Comparison of ENCODE assay signal across 13 cellular contexts in genomic region chr17:68460096-68460495, GRCh38. TPM values are rescaled to one million over a fixed set of nuclear protein-coding genes. Genes with fewer than 3 reads are reported as not detected.
DNase-seq lines count a peak whose midpoint lies in the region; ATAC-seq, FAIRE-seq and TF ChIP-seq lines count a peak whose summit lies in the region.
"Had no signal": no experiment of that assay in that cellular context is flagged by ENCODE, and none has a peak within 500 bp of the region (broad histone marks: within the 10 kb centered on the region; RNA-seq: fewer than 3 reads in every experiment).

No MANE protein-coding gene starts in this region.

- H4K20me1 ChIP-seq in Loucy (ENCODE audit: insufficient read depth, low read length, poor library complexity, severe bottlenecking) (no peaks in the 10 kb centered on the region), GM12878 (ENCODE audit: control insufficient read depth, insufficient read depth) (no peaks in the 10 kb centered on the region)

- no peaks in the 10 kb centered on the region for H3K27me3 ChIP-seq in heart right ventricle
- H3K27me3 ChIP-seq in Loucy (ENCODE audit: insufficient read depth, low read length, poor library complexity, severe bottlenecking), result no peaks in the 10 kb centered on the region
- H3K27me3 ChIP-seq in GM12878 (replicated peaks in 1 of 2; ENCODE audit: control insufficient read depth in 2 of 2, insufficient read depth in 2 of 2, low read length in 1 of 2), result no peaks in the 10 kb centered on the region
- peaks cover 9% of the 10 kb centered on the region for H3K27me3 ChIP-seq in thymus (ENCODE audit: control insufficient read depth, insufficient read depth)
- no peaks in the 10 kb centered on the region for H3K27me3 ChIP-seq in ascending aorta
- H3K27me3 ChIP-seq in Caco-2 (replicated peaks; ENCODE audit: control insufficient read depth, insufficient read depth, low read length), result no peaks in the 10 kb centered on the region
- H3K27me3 ChIP-seq: ovary had no signal

- RAD21 ChIA-PET in GM12878 (lab: Charles Lee; ENCODE audit: unreplicated experiment), result interaction anchor here (0.7 to 14.6 kb wide), 15 partner anchors 21 to 656 kb away, joined by 3 to 157 read pairs (median 8); partner anchors contain the start of genes AMZ2, ARSG, PRKAR1A and SLC16A6

- no peak overlapping the region for H3K27ac Mint-ChIP-seq in Caco-2 (ENCODE audit: unreplicated experiment)
- H3K27ac Mint-ChIP-seq: mesothelial cell of epicardium had no signal

- no peaks in the 10 kb centered on the region for H3K36me3 ChIP-seq in heart right ventricle
- H3K36me3 ChIP-seq in Loucy (ENCODE audit: insufficient read depth, low read length), result no peaks in the 10 kb centered on the region
- no peaks in the 10 kb centered on the region for H3K36me3 ChIP-seq in GM12878 (ENCODE audit: control insufficient read depth in 2 of 2, insufficient read depth in 2 of 2, low read length in 1 of 2)
- H3K36me3 ChIP-seq in thymus (ENCODE audit: control insufficient read depth, insufficient read depth), result no peaks in the 10 kb centered on the region
- no peaks in the 10 kb centered on the region for H3K36me3 ChIP-seq in ascending aorta
- H3K36me3 ChIP-seq in Caco-2 (ENCODE audit: control insufficient read depth, insufficient read depth, low read length), result no peaks in the 10 kb centered on the region
- H3K36me3 ChIP-seq: ovary had no signal

- no peak overlapping the region for H3K4me3 Mint-ChIP-seq in Caco-2 (ENCODE audit: unreplicated experiment)
- H3K4me3 Mint-ChIP-seq: mesothelial cell of epicardium had no signal

- no peak for TF ChIP-seq CTCF in heart right ventricle (IDR thresholded peaks at IDR 0.05)
- TF ChIP-seq CTCF in Loucy (conservative IDR thresholded peaks at IDR 0.05; ENCODE audit: low read length), result no peak
- TF ChIP-seq CTCF in GM12878 (IDR thresholded peaks at IDR 0.05 in 2 of 3, conservative IDR thresholded peaks at IDR 0.05 in 1 of 3; ENCODE audit: control insufficient read depth in 2 of 3, extremely low read depth in 1 of 3, insufficient read depth in 1 of 3, low read depth in 3 of 3, low read length in 3 of 3), result no peak
- no peak for TF ChIP-seq CTCF in ascending aorta (IDR thresholded peaks at IDR 0.05)
- no peak for TF ChIP-seq CTCF in Caco-2 (IDR thresholded peaks at IDR 0.05; ENCODE audit: insufficient read depth in 1 of 2, low read depth in 1 of 2, low read length in 1 of 2, severe bottlenecking in 1 of 2, unreplicated experiment in 1 of 2)

- no peaks in the 10 kb centered on the region for H3K9me3 ChIP-seq in heart right ventricle
- H3K9me3 ChIP-seq in Loucy (ENCODE audit: insufficient read depth, low read depth, low read length), result no peaks in the 10 kb centered on the region
- no peaks in the 10 kb centered on the region for H3K9me3 ChIP-seq in GM12878 (replicated peaks; ENCODE audit: control insufficient read depth, insufficient read depth, low read length)
- H3K9me3 ChIP-seq in thymus (ENCODE audit: control insufficient read depth), result no peaks in the 10 kb centered on the region
- H3K9me3 ChIP-seq in ascending aorta, result no peaks in the 10 kb centered on the region
- no peaks in the 10 kb centered on the region for H3K9me3 ChIP-seq in Caco-2
- H3K9me3 ChIP-seq: ovary had no signal

- H3K27ac ChIP-seq in heart right ventricle, result peak overlapping the region in 9 of 10 donors; percentile 23 to 99 (median 85)
- H3K27ac ChIP-seq in GM12878 (ENCODE audit: control insufficient read depth, insufficient read depth), result peak overlapping the region; percentile 78
- peak overlapping the region; percentile 25 for H3K27ac ChIP-seq in thymus (ENCODE audit: low read depth)
- no peak overlapping the region for H3K27ac ChIP-seq in ascending aorta
- H3K27ac ChIP-seq: ovary had no signal

- POLR2A ChIA-PET in GM12878 (lab: Charles Lee), result interaction anchor here (0.5 to 5.6 kb wide), 15 partner anchors 18 to 279 kb away, joined by 3 to 55 read pairs (median 6); partner anchors contain the start of genes AMZ2, ARSG, PRKAR1A and SLC16A6
- POLR2A ChIA-PET in Caco-2 (lab: Charles Lee), result no interaction called here

- WGBS in heart right ventricle, 2 donors, result 84 to 88% methylated on average over 4 of the region's 4 CpGs
- 21% methylated on average over 4 of the region's 4 CpGs for WGBS in GM12878 (ENCODE audit: insufficient coverage, insufficient replicate concordance, low lambda C conversion rate, missing lambda C conversion rate)
- 86% methylated on average over 4 of the region's 4 CpGs for WGBS in thymus

- peaks cover 3% of the 10 kb centered on the region for H3K27me3 Mint-ChIP-seq in Caco-2 (ENCODE audit: insufficient read depth, unreplicated experiment)

- ATAC-seq in heart right ventricle (no peak), Right ventricle myocardium superior (ENCODE audit: poor library complexity) (no peak), GM12878 (no peak), HG03469 (IDR thresholded peaks at IDR 0.05; ENCODE audit: unreplicated experiment) (no peak)

- H3K4me1 ChIP-seq in heart right ventricle, result peaks cover 0 to 66% (median 43%) of the 10 kb centered on the region in 9 donors
- peaks cover 51% of the 10 kb centered on the region for H3K4me1 ChIP-seq in Loucy (ENCODE audit: insufficient read depth, low read length, poor library complexity, severe bottlenecking)
- peaks cover 39% of the 10 kb centered on the region for H3K4me1 ChIP-seq in GM12878 (ENCODE audit: control insufficient read depth, insufficient read depth, low read length)
- peaks cover 10% of the 10 kb centered on the region for H3K4me1 ChIP-seq in thymus (ENCODE audit: control insufficient read depth, insufficient read depth, low read length)
- H3K4me1 ChIP-seq in ascending aorta, result peaks cover 10 to 12% of the 10 kb centered on the region in 2 donors
- 0 out of 2 replicates have a peak, but pooled peaks cover 12% of the 10 kb centered on the region for H3K4me1 ChIP-seq in Caco-2

- no peak for TF ChIP-seq POLR2A in GM12878 (IDR thresholded peaks at IDR 0.05; ENCODE audit: low read depth, low read length)

- in situ Hi-C loops in GM12878 (cut with MboI), result loop anchor here (10.0 kb wide), 1 partner anchor 495 kb away; no protein-coding TSS in a partner anchor

- no peak for FAIRE-seq in GM12878 (lab: Jason Lieb, UNC)
- FAIRE-seq: islet of Langerhans had no signal

- no peaks in the 10 kb centered on the region for H3K9me3 Mint-ChIP-seq in Caco-2 (ENCODE audit: unreplicated experiment)
- H3K9me3 Mint-ChIP-seq: mesothelial cell of epicardium had no signal

- CTCF ChIA-PET in GM12878 (lab: Yijun Ruan, JAX) (interaction anchor here (0.7 to 10.9 kb wide), 13 partner anchors 11 to 287 kb away, joined by 3 to 222 read pairs (median 5); no protein-coding TSS in a partner anchor), Caco-2 (lab: Charles Lee) (no interaction called here)

- SMC1A ChIA-PET in GM12878 (lab: Charles Lee; ENCODE audit: uncharacterized antibody, unreplicated experiment), result interaction anchor here (0.7 to 16.2 kb wide), 17 partner anchors 10 to 402 kb away, joined by 3 to 288 read pairs (median 5); partner anchors contain the start of gene SLC16A6

- H2AFZ ChIP-seq in Loucy (ENCODE audit: low read length) (no peak overlapping the region), GM12878 (ENCODE audit: control insufficient read depth, low read depth, low read length) (peak overlapping the region; percentile 40)

- peaks cover 8% of the 10 kb centered on the region for H3K4me1 Mint-ChIP-seq in Caco-2 (ENCODE audit: low read depth, unreplicated experiment)

- H3K9ac ChIP-seq in Loucy (ENCODE audit: low read depth, low read length, poor library complexity, severe bottlenecking) (peak overlapping the region; percentile 13), GM12878 (ENCODE audit: control insufficient read depth, insufficient read depth, low read length) (peak overlapping the region; percentile 52)

- DNase-seq in heart right ventricle (no peak), Right ventricle myocardium superior (no peak), GM12878 (ENCODE audit: low read depth, low spot score) (no peak), ascending aorta (ENCODE audit: low spot score in 2 of 2) (no peak), Caco-2 (no peak)
- DNase-seq: amygdala, NCI-H748 treated with DMSO at 0.1 percent for 48 hours, ovary had no signal

- no peaks in the 10 kb centered on the region for H3F3A ChIP-seq in Loucy (ENCODE audit: low read depth)

- peak overlapping the region; percentile 46 for H3K4me2 ChIP-seq in Loucy (ENCODE audit: low read depth, low read length, poor library complexity, severe bottlenecking)
- H3K4me2 ChIP-seq in GM12878 (ENCODE audit: control insufficient read depth, insufficient read depth), result peak overlapping the region; percentile 81

- intact Hi-C loops in heart right ventricle (cut with DNase I) (loop anchor here in 8 of 10 donors (5.0 to 10.0 kb wide), 9 partner anchors 135 to 495 kb away; no protein-coding TSS in a partner anchor), Right ventricle myocardium superior (cut with DNase I) (loop anchor here (10.0 kb wide), 1 partner anchor 285 kb away; no protein-coding TSS in a partner anchor), GM12878 (cut with micrococcal nuclease; ENCODE audit: unreplicated experiment) (loop anchor here (1.0 to 10.0 kb wide), 4 partner anchors 169 to 495 kb away; partner anchors contain the start of genes ARSG and SLC16A6), ascending aorta (cut with DNase I) (loop anchor here (10.0 kb wide), 1 partner anchor 495 kb away; no protein-coding TSS in a partner anchor), Caco-2 (cut with micrococcal nuclease; ENCODE audit: unreplicated experiment) (loop anchor here (10.0 kb wide), 1 partner anchor 155 kb away; no protein-coding TSS in a partner anchor)

- no TSS peak for BruUV-seq in GM12878 (replicated peaks; lab: Mats Ljungman, UMichigan)
- no TSS peak for BruUV-seq in Caco-2 (replicated peaks; lab: Mats Ljungman, UMichigan)

- TF ChIP-seq RAD21 in GM12878 (IDR thresholded peaks at IDR 0.05; ENCODE audit: insufficient read depth, low read depth, low read length), result no peak

- H3K4me3 ChIP-seq in heart right ventricle (no peak overlapping the region), Loucy (ENCODE audit: low read length, poor library complexity, severe bottlenecking) (peak overlapping the region; percentile 22), GM12878 (peak overlapping the region; percentile 27; the same call in 1 of the 2 replicates), thymus (ENCODE audit: low read length) (no peak overlapping the region), ascending aorta (no peak overlapping the region), Caco-2 (ENCODE audit: low read depth, low read length) (no peak overlapping the region)
- H3K4me3 ChIP-seq: ovary had no signal

- H3K36me3 Mint-ChIP-seq in Caco-2 (ENCODE audit: insufficient read depth, unreplicated experiment), result no peaks in the 10 kb centered on the region
- H3K36me3 Mint-ChIP-seq: mesothelial cell of epicardium had no signal

- H3K9me2 ChIP-seq in Loucy (replicated peaks; ENCODE audit: low read depth, low read length), result no peaks in the 10 kb centered on the region

- no peak for TF ChIP-seq EP300 in GM12878 (IDR thresholded peaks at IDR 0.05; ENCODE audit: borderline replicate concordance in 1 of 2, control insufficient read depth in 1 of 2, low read depth in 2 of 2, low read length in 2 of 2)

- H3K79me2 ChIP-seq in Loucy (ENCODE audit: insufficient read depth, low read length) (peaks cover 10% of the 10 kb centered on the region; the same call in 1 of the 2 replicates), GM12878 (ENCODE audit: control insufficient read depth, insufficient read depth, low read length) (peaks cover 8% of the 10 kb centered on the region; the same call in 1 of the 2 replicates)

RNA-seq across cellular contexts. Expression of gene WIPI1, which starts 2.8 kb away (rescaled TPM):
- total RNA-seq in heart right ventricle (100 to 1,000 TPM in 7 of 10 donors, 10 to 100 TPM in 3; 58.6 to 201 (median 122) TPM), Right ventricle myocardium superior (63.7 TPM), GM12878 (2014; rRNA removed) (26.9 and 35.0 TPM in 2 replicates), GM12878 (2014; rRNA removed; fragmentation: Illumina TruSeq; extraction: Trizol) (25.5 and 26.8 TPM in 2 replicates), GM12878 (2021) (23.9 and 24.2 TPM in 2 replicates), ascending aorta (18.0 TPM), Caco-2 (2022) (18.7 and 21.8 TPM in 2 replicates)
- polyA plus RNA-seq in heart right ventricle (10 to 100 TPM; 46.6 to 90.4 TPM), GM12878 (2011; rRNA removed) (11.1 and 11.7 TPM in 2 replicates), GM12878 (2014; fragmentation: Illumina TruSeq; extraction: Trizol) (28.8 and 34.6 TPM in 2 replicates), GM12878 (2014; fragmentation: Nextera tagmentation; extraction: Ambion mirVana) (1 to 10 TPM; 6.5 to 7.1 TPM), GM12878 (2014; rRNA removed) (26.0 and 37.7 TPM in 2 replicates), GM12878 (2016; fragmentation: Nextera tagmentation; extraction: Ambion mirVana) (10 to 100 TPM; 39.1 to 44.5 TPM), thymus (17.8 TPM)
- total RNA-seq in GM12878 (2013; cell fraction: nucleolus; rRNA removed), result 19.9 and 25.9 TPM in 2 replicates
- polyA plus RNA-seq in GM12878 (2011; ENCODE audit: low read depth), result 16.3 TPM
- polyA plus RNA-seq in GM12878 (2011; cell fraction: cytosol; rRNA removed), result 12.0 and 13.2 TPM in 2 replicates
- 10.7 and 12.1 TPM in 2 replicates for polyA plus RNA-seq in GM12878 (2011; cell fraction: nucleus; rRNA removed)
- polyA plus RNA-seq in GM12878 (2012), result 21.1 and 24.4 TPM in 2 replicates
- polyA minus RNA-seq in GM12878 (2011; rRNA and poly(A)+ RNA removed), result 13.0 and 14.8 TPM in 2 replicates
- polyA minus RNA-seq in GM12878 (2011; cell fraction: cytosol; rRNA and poly(A)+ RNA removed), result 3.6 and 5.4 TPM in 2 replicates
- polyA minus RNA-seq in GM12878 (2011; cell fraction: nucleus; rRNA and poly(A)+ RNA removed), result 6.2 and 8.6 TPM in 2 replicates

RNA-seq across cellular contexts. Expression of gene PRKAR1A, which starts 52.1 kb away (rescaled TPM):
- 1,000 to 10,000 TPM in 5 of 10 donors, 100 to 1,000 TPM in 5; 609 to 1,378 (median 974) TPM for total RNA-seq in heart right ventricle
- polyA plus RNA-seq in heart right ventricle, result 100 to 1,000 TPM; 170 to 489 TPM
- 607 TPM for total RNA-seq in Right ventricle myocardium superior
- total RNA-seq in GM12878 (2013; cell fraction: nucleolus; rRNA removed), result 213 and 214 TPM in 2 replicates
- 91.0 and 130 TPM in 2 replicates for total RNA-seq in GM12878 (2014; rRNA removed)
- 129 and 130 TPM in 2 replicates for total RNA-seq in GM12878 (2014; rRNA removed; fragmentation: Illumina TruSeq; extraction: Trizol)
- 164 and 167 TPM in 2 replicates for total RNA-seq in GM12878 (2021)
- polyA plus RNA-seq in GM12878 (2011; ENCODE audit: low read depth), result 57.5 TPM
- 196 and 292 TPM in 2 replicates for polyA plus RNA-seq in GM12878 (2011; rRNA removed)
- polyA plus RNA-seq in GM12878 (2011; cell fraction: cytosol; rRNA removed), result 114 and 138 TPM in 2 replicates
- polyA plus RNA-seq in GM12878 (2011; cell fraction: nucleus; rRNA removed), result 115 and 132 TPM in 2 replicates
- polyA plus RNA-seq in GM12878 (2012), result 89.6 and 124 TPM in 2 replicates
- 120 and 143 TPM in 2 replicates for polyA plus RNA-seq in GM12878 (2014; fragmentation: Illumina TruSeq; extraction: Trizol)
- 10 to 100 TPM; 29.1 to 35.6 TPM for polyA plus RNA-seq in GM12878 (2014; fragmentation: Nextera tagmentation; extraction: Ambion mirVana)
- polyA plus RNA-seq in GM12878 (2014; rRNA removed), result 111 and 112 TPM in 2 replicates
- 100 to 1,000 TPM; 191 to 200 TPM for polyA plus RNA-seq in GM12878 (2016; fragmentation: Nextera tagmentation; extraction: Ambion mirVana)
- polyA minus RNA-seq in GM12878 (2011; rRNA and poly(A)+ RNA removed), result 160 and 210 TPM in 2 replicates
- 143 and 148 TPM in 2 replicates for polyA minus RNA-seq in GM12878 (2011; cell fraction: cytosol; rRNA and poly(A)+ RNA removed)
- polyA minus RNA-seq in GM12878 (2011; cell fraction: nucleus; rRNA and poly(A)+ RNA removed), result 135 and 198 TPM in 2 replicates
- polyA plus RNA-seq in thymus, result 144 TPM
- 233 TPM for total RNA-seq in ascending aorta
- total RNA-seq in Caco-2 (2022), result 160 and 170 TPM in 2 replicates

Comparison
In these comparisons a context has a peak if more than half of its experiments do, and no peak if none do; other contexts are left out.
1. H3K27ac ChIP-seq: peak in heart right ventricle (9 of 10), GM12878 (single experiment) and thymus (single experiment); none in ascending aorta (0 of 2).
2. H3K4me3 ChIP-seq: peak in Loucy (single experiment) and GM12878 (single experiment); none in heart right ventricle (0 of 10), thymus (single experiment), ascending aorta (0 of 2) and Caco-2 (single experiment).